Comparison of ENCODE assay signal across 1 cellular context in genomic region chr22:33167998-33168397, GRCh38.
TF ChIP-seq lines count a peak whose summit lies in the region.

No MANE protein-coding gene starts in this region.

TF ChIP-seq in HepG2, 621 proteins besides CTCF, POLR2A, EP300 and RAD21 (continued from another document):
- TF ChIP-seq ZBTB46 (CRISPR knock-in tag; IDR thresholded peaks at IDR 0.05; ENCODE audit: borderline replicate concordance) (no peak), CC2D1A (CRISPR knock-in tag; IDR thresholded peaks at IDR 0.05) (no peak), ZNF7 (CRISPR knock-in tag; IDR thresholded peaks at IDR 0.05) (no peak), ATRX (CRISPR knock-in tag; IDR thresholded peaks at IDR 0.05; ENCODE audit: borderline replicate concordance) (no peak), ZNF816 (CRISPR knock-in tag; IDR thresholded peaks at IDR 0.05; ENCODE audit: borderline replicate concordance) (no peak), E2F1 (CRISPR knock-in tag; IDR thresholded peaks at IDR 0.05) (no peak), ZNF513 (CRISPR knock-in tag; conservative IDR thresholded peaks at IDR 0.05) (no peak), PRPF4 (IDR thresholded peaks at IDR 0.05; ENCODE audit: low read depth, low read length, poor library complexity, severe bottlenecking) (no peak), ZNF263 (CRISPR knock-in tag; IDR thresholded peaks at IDR 0.05) (no peak), CEBPG (CRISPR knock-in tag; IDR thresholded peaks at IDR 0.05) (no peak), LRRFIP1 (CRISPR knock-in tag; conservative IDR thresholded peaks at IDR 0.05) (no peak), NFATC3 (CRISPR knock-in tag; IDR thresholded peaks at IDR 0.05) (no peak)
TF ChIP-seq in HepG2: peak in this region for 0.
